Comparison of ENCODE assay signal across 33 cellular contexts in the genomic region with DNA sequence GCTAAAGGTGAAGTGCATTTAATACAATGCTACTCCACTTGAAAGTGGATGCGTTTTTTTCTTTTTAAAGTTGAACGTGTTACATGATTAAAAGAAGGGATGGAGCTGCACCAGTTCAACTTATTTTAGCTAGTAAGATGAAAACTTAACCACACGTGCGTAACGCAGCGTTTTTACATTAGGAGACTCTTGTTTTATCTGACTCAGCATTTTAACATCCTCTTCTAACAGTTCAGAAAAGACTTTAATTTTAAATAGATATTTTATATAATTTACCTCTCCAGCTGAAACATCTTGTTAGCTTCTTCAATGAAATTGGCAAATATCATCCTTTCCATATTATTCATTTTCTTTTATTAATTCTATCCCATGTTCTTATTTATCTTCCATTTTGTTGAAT. TPM values are rescaled to one million over a fixed set of nuclear protein-coding genes. Genes with fewer than 3 reads are reported as not detected.
"Had no signal": no experiment of that assay in that cellular context is flagged by ENCODE, and none has a peak within 500 bp of the region (broad histone marks: within the 10 kb centered on the region; RNA-seq: fewer than 3 reads in every experiment).

No MANE protein-coding gene starts in this region.

- H3K4me3 Mint-ChIP-seq: activated CD4-positive, alpha-beta T cell treated with anti-CD3 and anti-CD28 coated beads for 36 hours; activated CD8-positive, alpha-beta T cell treated with anti-CD3 and anti-CD28 coated beads for 36 hours; activated naive CD4-positive, alpha-beta T cell treated with anti-CD3 and anti-CD28 coated beads for 36 hours; activated naive CD4-positive, alpha-beta T cell treated with anti-CD3 and anti-CD28 coated beads, Interleukin-2, amount 50 U/mL, for 24 hours; activated naive CD8-positive, alpha-beta T cell treated with anti-CD3 and anti-CD28 coated beads for 36 hours; activated naive CD8-positive, alpha-beta T cell treated with anti-CD3 and anti-CD28 coated beads, Interleukin-2, amount 50 U/mL, for 24 hours; activated T-cell treated with anti-CD3 and anti-CD28 coated beads, Interleukin-2, amount 50 U/mL, for 4 hours; activated T-helper 17 cell treated with anti-CD3 and anti-CD28 coated beads, Interleukin-2, amount 50 U/mL, for 72 hours; T-helper 17 cell; T-helper 2 cell treated with Interferon-gamma antibody and Interleukin-4, amounts not matched to agents 5 μg/mL and 100 μg/mL, for 36 hours had no signal

- H3K4me1 ChIP-seq: adrenal gland, body of pancreas, esophagus squamous epithelium, gastroesophageal sphincter had no signal

- ATAC-seq: activated CD4-positive, alpha-beta T cell treated with anti-CD3 and anti-CD28 coated beads for 36 hours; activated CD8-positive, alpha-beta T cell treated with anti-CD3 and anti-CD28 coated beads for 36 hours; activated naive CD8-positive, alpha-beta T cell treated with anti-CD3 and anti-CD28 coated beads, Interleukin-2, amount 50 U/mL, for 24 hours; activated T-cell treated with anti-CD3 and anti-CD28 coated beads, Interleukin-2, amount 50 U/mL, for 4 hours; activated T-helper 17 cell treated with anti-CD3 and anti-CD28 coated beads, Interleukin-2, amount 50 U/mL, for 72 hours; body of pancreas; gastroesophageal sphincter; T-helper 17 cell had no signal

- H3K27me3 Mint-ChIP-seq: activated CD4-positive, alpha-beta T cell treated with anti-CD3 and anti-CD28 coated beads for 36 hours; activated CD8-positive, alpha-beta T cell treated with anti-CD3 and anti-CD28 coated beads for 36 hours; activated naive CD4-positive, alpha-beta T cell treated with anti-CD3 and anti-CD28 coated beads, Interleukin-2, amount 50 U/mL, for 24 hours; activated naive CD8-positive, alpha-beta T cell treated with anti-CD3 and anti-CD28 coated beads for 36 hours; activated naive CD8-positive, alpha-beta T cell treated with anti-CD3 and anti-CD28 coated beads, Interleukin-2, amount 50 U/mL, for 24 hours; activated T-helper 17 cell treated with anti-CD3 and anti-CD28 coated beads, Interleukin-2, amount 50 U/mL, for 72 hours; T-helper 17 cell had no signal

- H3K27me3 ChIP-seq: adrenal gland, body of pancreas, esophagus squamous epithelium, gastroesophageal sphincter had no signal

- H3K9me3 ChIP-seq: body of pancreas, esophagus squamous epithelium, gastroesophageal sphincter had no signal

- H3K9me3 Mint-ChIP-seq: activated CD8-positive, alpha-beta T cell treated with anti-CD3 and anti-CD28 coated beads for 36 hours; activated naive CD4-positive, alpha-beta T cell treated with anti-CD3 and anti-CD28 coated beads for 36 hours; activated naive CD4-positive, alpha-beta T cell treated with anti-CD3 and anti-CD28 coated beads, Interleukin-2, amount 50 U/mL, for 24 hours; activated naive CD8-positive, alpha-beta T cell treated with anti-CD3 and anti-CD28 coated beads for 36 hours; activated naive CD8-positive, alpha-beta T cell treated with anti-CD3 and anti-CD28 coated beads, Interleukin-2, amount 50 U/mL, for 24 hours; activated T-cell treated with anti-CD3 and anti-CD28 coated beads, Interleukin-2, amount 50 U/mL, for 4 hours; activated T-helper 17 cell treated with anti-CD3 and anti-CD28 coated beads, Interleukin-2, amount 50 U/mL, for 72 hours; T-helper 2 cell treated with Interferon-gamma antibody and Interleukin-4, amounts not matched to agents 5 μg/mL and 100 μg/mL, for 36 hours had no signal

- H3K27ac ChIP-seq: adrenal gland, body of pancreas, epithelial cell of prostate, esophagus squamous epithelium, gastroesophageal sphincter had no signal

- FAIRE-seq: endometrium, endothelial cell of umbilical vein had no signal

- H3K27ac Mint-ChIP-seq: activated CD4-positive, alpha-beta T cell treated with anti-CD3 and anti-CD28 coated beads for 36 hours; activated CD8-positive, alpha-beta T cell treated with anti-CD3 and anti-CD28 coated beads for 36 hours; activated naive CD4-positive, alpha-beta T cell treated with anti-CD3 and anti-CD28 coated beads for 36 hours; activated naive CD4-positive, alpha-beta T cell treated with anti-CD3 and anti-CD28 coated beads, Interleukin-2, amount 50 U/mL, for 24 hours; activated naive CD8-positive, alpha-beta T cell treated with anti-CD3 and anti-CD28 coated beads for 36 hours; activated naive CD8-positive, alpha-beta T cell treated with anti-CD3 and anti-CD28 coated beads, Interleukin-2, amount 50 U/mL, for 24 hours; activated T-helper 17 cell treated with anti-CD3 and anti-CD28 coated beads, Interleukin-2, amount 50 U/mL, for 72 hours; T-helper 17 cell; T-helper 2 cell treated with Interferon-gamma antibody and Interleukin-4, amounts not matched to agents 5 μg/mL and 100 μg/mL, for 36 hours had no signal

- H3K36me3 ChIP-seq: adrenal gland, esophagus squamous epithelium, gastroesophageal sphincter had no signal

- H3K4me1 Mint-ChIP-seq: activated CD4-positive, alpha-beta T cell treated with anti-CD3 and anti-CD28 coated beads for 36 hours; activated naive CD4-positive, alpha-beta T cell treated with anti-CD3 and anti-CD28 coated beads, Interleukin-2, amount 50 U/mL, for 24 hours; activated naive CD8-positive, alpha-beta T cell treated with anti-CD3 and anti-CD28 coated beads for 36 hours; activated naive CD8-positive, alpha-beta T cell treated with anti-CD3 and anti-CD28 coated beads, Interleukin-2, amount 50 U/mL, for 24 hours; activated T-helper 17 cell treated with anti-CD3 and anti-CD28 coated beads, Interleukin-2, amount 50 U/mL, for 72 hours had no signal

- DNase-seq: activated CD4-positive, alpha-beta T cell treated with anti-CD3 and anti-CD28 coated beads for 36 hours; activated CD4-positive, alpha-beta T cell treated with anti-CD3 and anti-CD28 coated beads, Interleukin-2, amount 50 U/mL, for 1 hour; activated CD4-positive, alpha-beta T cell treated with anti-CD3 and anti-CD28 coated beads, Interleukin-2, amount 50 U/mL, for 48 hours; activated CD4-positive, CD25-positive, alpha-beta regulatory T cell; activated CD4-positive, CD25-positive, alpha-beta regulatory T cell treated with anti-CD3 and anti-CD28 coated beads, Interleukin-2, amount 50 U/mL, for 72 hours; activated CD8-positive, alpha-beta memory T cell treated with anti-CD3 and anti-CD28 coated beads for 24 hours; activated CD8-positive, alpha-beta T cell treated with anti-CD3 and anti-CD28 coated beads for 36 hours; activated effector memory CD4-positive, alpha-beta T cell treated with Interleukin-2 at 50 U/mL for 16 hours; activated gamma-delta T cell treated with Interleukin-2 at 50 U/mL for 16 hours; activated naive CD4-positive, alpha-beta T cell treated with anti-CD3 and anti-CD28 coated beads for 36 hours; activated naive CD8-positive, alpha-beta T cell treated with anti-CD3 and anti-CD28 coated beads for 36 hours; activated naive CD8-positive, alpha-beta T cell treated with anti-CD3 and anti-CD28 coated beads, Interleukin-2, amount 50 U/mL, for 24 hours; activated T-cell treated with anti-CD3 and anti-CD28 coated beads, Interleukin-2, amount 50 U/mL, for 4 hours; adrenal gland; amygdala; aorta; body of pancreas; caudate nucleus; cortex of kidney; dermis blood vessel endothelial cell; effector CD4-positive, alpha-beta T cell; esophagus squamous epithelium; foreskin melanocyte; T-helper 1 cell; T-helper 17 cell; T1000 had no signal

- H3K4me3 ChIP-seq: adrenal gland, body of pancreas, esophagus squamous epithelium, gastroesophageal sphincter had no signal

RNA-seq across cellular contexts. Expression of a gene that starts 33.4 kb away (rescaled TPM):
- total RNA-seq: body of pancreas had no signal
